Comparison of ENCODE assay signal across 13 cellular contexts in the genomic region with DNA sequence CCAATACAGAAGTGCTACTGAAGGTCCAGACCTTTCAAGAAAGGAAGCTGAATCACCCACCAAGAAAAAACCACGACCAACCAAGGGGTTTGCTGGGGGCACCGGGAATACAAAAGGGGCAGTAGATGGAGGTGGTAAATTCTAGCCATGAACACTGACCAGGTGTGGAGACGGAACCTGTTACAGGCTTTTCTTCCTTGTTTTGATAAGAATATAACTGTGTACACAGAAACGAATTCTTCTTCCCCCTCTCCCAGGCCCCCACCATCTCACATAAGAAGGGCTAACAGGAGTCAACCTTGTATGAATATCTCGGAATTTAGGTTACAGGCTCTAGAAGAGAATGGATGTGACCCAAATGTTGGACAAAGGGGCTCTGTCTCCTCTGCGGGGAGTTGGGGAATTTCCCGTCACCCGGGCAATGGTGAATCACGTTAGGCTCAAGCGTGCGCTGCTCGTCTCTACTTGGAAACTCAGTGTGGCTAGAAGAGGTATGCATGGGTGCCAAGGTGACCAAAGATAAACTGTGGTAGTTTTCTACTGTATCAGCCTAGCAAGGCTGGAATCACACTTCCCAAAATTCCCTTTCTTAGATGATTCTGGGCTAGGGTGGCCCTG.
DNase-seq lines count a peak whose midpoint lies in the region; ATAC-seq, FAIRE-seq and TF ChIP-seq lines count a peak whose summit lies in the region.
"Had no signal": no experiment of that assay in that cellular context is flagged by ENCODE, and none has a peak within 500 bp of the region (broad histone marks: within the 10 kb centered on the region; RNA-seq: fewer than 3 reads in every experiment).

No MANE protein-coding gene starts in this region.

- no peak for TF ChIP-seq CTCF in nephron progenitor cell (IDR thresholded peaks at IDR 0.05)

- peaks cover 84% of the 10 kb centered on the region for H3K36me3 Mint-ChIP-seq in nephron progenitor cell (ENCODE audit: low read depth)
- H3K36me3 Mint-ChIP-seq: stimulated activated memory B cell treated with anti-CD40 and anti-IgM and Interleukin-4, amounts not matched to agents 10 μg/mL and 1 μg/mL and 100 μg/mL, for 72 hours had no signal

- FAIRE-seq in urothelium cell line (lab: Jason Lieb, UNC): no peak
- FAIRE-seq: colon had no signal

- H3K4me1 Mint-ChIP-seq in nephron progenitor cell: peaks cover 29% of the 10 kb centered on the region
- H3K4me1 Mint-ChIP-seq: stimulated activated memory B cell treated with anti-CD40 and anti-IgM and Interleukin-4, amounts not matched to agents 10 μg/mL and 1 μg/mL and 100 μg/mL, for 72 hours had no signal

- H3K27me3 Mint-ChIP-seq in nephron progenitor cell (ENCODE audit: low read depth, poor library complexity): no peaks in the 10 kb centered on the region

- no peaks in the 10 kb centered on the region for H3K9me3 Mint-ChIP-seq in nephron progenitor cell
- H3K9me3 Mint-ChIP-seq: T-helper 1 cell treated with Interleukin-12 subunit alpha and Interleukin-12 subunit beta and Interleukin-4 antibody, amounts not matched to agents 30 μg/mL and 1 μg/mL, for 36 hours had no signal

- no peaks in the 10 kb centered on the region for H3K9me3 ChIP-seq in right cardiac atrium (ENCODE audit: control insufficient read depth, low read length)

- peaks cover 10% of the 10 kb centered on the region for H3K4me1 ChIP-seq in right cardiac atrium (ENCODE audit: control insufficient read depth, insufficient read depth, low read length)

- H3K27me3 ChIP-seq in right cardiac atrium (ENCODE audit: control insufficient read depth, insufficient read depth): no peaks in the 10 kb centered on the region

- H3K4me3 Mint-ChIP-seq in nephron progenitor cell: no peak overlapping the region
- H3K4me3 Mint-ChIP-seq: stimulated activated memory B cell treated with anti-CD40 and anti-IgM and Interleukin-4, amounts not matched to agents 10 μg/mL and 1 μg/mL and 100 μg/mL, for 72 hours; T-helper 1 cell treated with Interleukin-12 subunit alpha and Interleukin-12 subunit beta and Interleukin-4 antibody, amounts not matched to agents 30 μg/mL and 1 μg/mL, for 36 hours had no signal

- no peak overlapping the region for H3K4me3 ChIP-seq in right cardiac atrium (ENCODE audit: low read length)

- intact Hi-C loops in right cardiac atrium (cut with DNase I): no loop called here

- peak; percentile 36 to 57 for ATAC-seq in right cardiac atrium
- ATAC-seq in HG03460 (IDR thresholded peaks at IDR 0.05; ENCODE audit: unreplicated experiment): no peak
- ATAC-seq in HG03521 (IDR thresholded peaks at IDR 0.05; ENCODE audit: unreplicated experiment): no peak
- ATAC-seq: HCT116; stimulated activated memory B cell treated with anti-CD40 and anti-IgM and Interleukin-4, amounts not matched to agents 10 μg/mL and 1 μg/mL and 100 μg/mL, for 72 hours had no signal

- no peak overlapping the region for H3K27ac Mint-ChIP-seq in nephron progenitor cell
- H3K27ac Mint-ChIP-seq: stimulated activated memory B cell treated with anti-CD40 and anti-IgM and Interleukin-4, amounts not matched to agents 10 μg/mL and 1 μg/mL and 100 μg/mL, for 72 hours; T-helper 1 cell treated with Interleukin-12 subunit alpha and Interleukin-12 subunit beta and Interleukin-4 antibody, amounts not matched to agents 30 μg/mL and 1 μg/mL, for 36 hours had no signal

- DNase-seq in stimulated activated naive CD4-positive, alpha-beta T cell treated with Interleukin-2 at 50 U/mL for 16 hours (lab: John Stamatoyannopoulos, UW): peak; percentile 13
- no peak for DNase-seq in stimulated activated naive CD4-positive, alpha-beta T cell (lab: John Stamatoyannopoulos, UW)
- peak; percentile 35 for DNase-seq in activated T-helper 9 cell treated with anti-CD3 and anti-CD28 coated beads, Interleukin-2, amount 50 U/mL, for 16 hours (ENCODE audit: low read depth)
- DNase-seq in right cardiac atrium: peak; percentile 66 to 70 (median 68)
- DNase-seq in urothelium cell line (ENCODE audit: low spot score): peak; percentile 70
- DNase-seq in nephron progenitor cell: no peak
- DNase-seq: KBM-7 had no signal

- 60% methylated on average over 12 of the region's 12 CpGs for WGBS in right cardiac atrium

- H3K27ac ChIP-seq in right cardiac atrium (ENCODE audit: low read length): no peak overlapping the region

Comparison
In these comparisons a context has a peak if more than half of its experiments do, and no peak if none do; other contexts are left out.
1. DNase-seq: peak in stimulated activated naive CD4-positive, alpha-beta T cell treated with Interleukin-2 at 50 U/mL for 16 hours (single experiment), activated T-helper 9 cell treated with anti-CD3 and anti-CD28 coated beads, Interleukin-2, amount 50 U/mL, for 16 hours (single experiment), right cardiac atrium (3 of 3) and urothelium cell line (single experiment); none in stimulated activated naive CD4-positive, alpha-beta T cell (0 of 6) and nephron progenitor cell (single experiment).
2. ATAC-seq: peak in right cardiac atrium (2 of 2); none in HG03460 (single experiment) and HG03521 (single experiment).